ENCODE assay signal across 8 cellular contexts in the genomic region with DNA sequence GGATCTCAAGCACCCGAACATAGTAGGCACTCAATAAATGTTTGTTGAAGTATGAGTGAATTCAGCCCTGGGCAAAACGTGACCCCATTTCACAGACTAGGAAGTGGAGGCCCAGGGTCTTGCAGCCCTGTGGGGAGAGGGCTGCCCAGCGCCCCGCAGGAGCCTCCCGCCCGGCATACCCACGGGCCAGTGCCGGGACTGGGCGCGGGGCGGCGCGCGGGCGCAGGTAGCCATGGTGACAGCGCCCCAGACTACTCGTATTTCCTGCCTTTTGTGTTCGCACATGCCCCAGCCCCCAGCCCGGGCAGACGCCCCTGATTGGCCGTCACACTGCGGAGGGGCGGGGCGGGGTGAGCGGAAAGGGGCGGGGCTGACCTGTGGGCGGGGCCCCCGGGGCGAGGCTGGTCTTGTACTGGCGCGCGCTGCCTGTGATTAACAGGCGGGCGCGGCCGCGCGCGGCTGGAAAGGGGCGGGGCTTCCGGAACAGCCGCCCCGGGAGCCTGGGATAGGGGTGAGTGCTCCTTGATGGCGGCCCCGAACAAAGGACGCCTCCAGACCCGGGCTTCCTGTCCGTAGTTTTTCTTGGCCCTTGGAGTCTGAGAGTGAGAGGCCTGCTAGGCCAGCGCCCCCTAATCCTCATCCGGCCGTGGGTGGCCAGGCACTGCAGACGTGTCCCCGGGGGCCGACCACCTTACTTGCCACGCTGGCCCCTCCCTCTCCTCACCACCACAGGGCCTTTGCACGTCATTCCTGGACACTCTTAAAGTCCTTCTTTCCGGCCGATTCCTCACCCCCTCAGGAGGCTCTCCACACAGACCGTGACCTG.
DNase-seq lines count a peak whose midpoint lies in the region; ATAC-seq, FAIRE-seq and TF ChIP-seq lines count a peak whose summit lies in the region.

No MANE protein-coding gene starts in this region.

- DNase-seq in Calu3 (peak; percentile 94), RCC 7860 (ENCODE audit: low spot score) (peak; percentile 82), fibroblast of lung (ENCODE audit: low read depth in 2 of 2) (peak; percentile 92 to 93)
- peak; percentile 96 to 99 (median 98) for DNase-seq in naive thymus-derived CD8-positive, alpha-beta T cell

- peaks cover 25% of the 10 kb centered on the region for H3K4me1 Mint-ChIP-seq in Calu3 (ENCODE audit: low read depth, unreplicated experiment)
- H3K4me1 Mint-ChIP-seq in activated T-helper 17 cell treated with anti-CD3 and anti-CD28 coated beads, Interleukin-2, amount 50 U/mL, for 72 hours = peaks cover 22% of the 10 kb centered on the region
- H3K4me1 Mint-ChIP-seq in naive thymus-derived CD8-positive, alpha-beta T cell = peaks cover 41 to 92% (median 88%) of the 10 kb centered on the region in 4 donors
- peaks cover 88% of the 10 kb centered on the region for H3K4me1 Mint-ChIP-seq in stimulated activated memory B cell treated with anti-CD40 and anti-IgM and Interleukin-4, amounts not matched to agents 10 μg/mL and 1 μg/mL and 100 μg/mL, for 72 hours

- no peaks in the 10 kb centered on the region for H4K20me1 ChIP-seq in fibroblast of lung (ENCODE audit: control insufficient read depth, extremely low read depth, insufficient read depth, low read length)

- ATAC-seq in GM21423 (IDR thresholded peaks at IDR 0.05; ENCODE audit: unreplicated experiment) = peak; percentile 76
- peak; percentile 95 for ATAC-seq in activated T-helper 17 cell treated with anti-CD3 and anti-CD28 coated beads, Interleukin-2, amount 50 U/mL, for 72 hours (replicated peaks)
- ATAC-seq in naive thymus-derived CD8-positive, alpha-beta T cell = peak; percentile 83 to 88
- peak; percentile 94 for ATAC-seq in stimulated activated memory B cell treated with anti-CD40 and anti-IgM and Interleukin-4, amounts not matched to agents 10 μg/mL and 1 μg/mL and 100 μg/mL, for 72 hours

- H2AFZ ChIP-seq in fibroblast of lung (ENCODE audit: low read length) = peak overlapping the region; percentile 68

- H3K27ac ChIP-seq in HUES48 (ENCODE audit: low read depth, low read length) = peak overlapping the region; percentile 81
- H3K27ac ChIP-seq in fibroblast of lung (ENCODE audit: insufficient read depth, low read length) = peak overlapping the region; percentile 89

- TF ChIP-seq CTCF in Calu3 (IDR thresholded peaks at IDR 0.05; ENCODE audit: unreplicated experiment) (no peak), fibroblast of lung (conservative IDR thresholded peaks at IDR 0.05 in 1 of 2, IDR thresholded peaks at IDR 0.05 in 1 of 2; ENCODE audit: low read depth in 1 of 2, low read length in 2 of 2) (peak; percentile 6 to 16)

- POLR2A ChIA-PET in naive thymus-derived CD8-positive, alpha-beta T cell (lab: Charles Lee) = interaction anchor here (1.2 to 3.4 kb wide), 5 partner anchors 12 to 70 kb away, joined by 6 to 52 read pairs (median 11); no protein-coding TSS in a partner anchor

- H3K4me1 ChIP-seq in HUES48 (ENCODE audit: control insufficient read depth, insufficient read depth, low read length) = peaks cover 33% of the 10 kb centered on the region
- peaks cover 17% of the 10 kb centered on the region for H3K4me1 ChIP-seq in fibroblast of lung (ENCODE audit: control insufficient read depth, extremely low read depth, insufficient read depth, low read length)

- no peaks in the 10 kb centered on the region for H3K9me3 Mint-ChIP-seq in Calu3 (ENCODE audit: low read depth, unreplicated experiment)
- H3K9me3 Mint-ChIP-seq in activated T-helper 17 cell treated with anti-CD3 and anti-CD28 coated beads, Interleukin-2, amount 50 U/mL, for 72 hours = no peaks in the 10 kb centered on the region
- H3K9me3 Mint-ChIP-seq in naive thymus-derived CD8-positive, alpha-beta T cell = no peaks in the 10 kb centered on the region
- H3K9me3 Mint-ChIP-seq in stimulated activated memory B cell treated with anti-CD40 and anti-IgM and Interleukin-4, amounts not matched to agents 10 μg/mL and 1 μg/mL and 100 μg/mL, for 72 hours = no peaks in the 10 kb centered on the region

- H3K79me2 ChIP-seq in fibroblast of lung (ENCODE audit: control insufficient read depth, insufficient read depth, low read length) = peaks cover 30% of the 10 kb centered on the region

- H3K27me3 Mint-ChIP-seq in Calu3 (ENCODE audit: unreplicated experiment) = no peaks in the 10 kb centered on the region
- H3K27me3 Mint-ChIP-seq in activated T-helper 17 cell treated with anti-CD3 and anti-CD28 coated beads, Interleukin-2, amount 50 U/mL, for 72 hours = no peaks in the 10 kb centered on the region
- H3K27me3 Mint-ChIP-seq in naive thymus-derived CD8-positive, alpha-beta T cell = no peaks in the 10 kb centered on the region
- no peaks in the 10 kb centered on the region for H3K27me3 Mint-ChIP-seq in stimulated activated memory B cell treated with anti-CD40 and anti-IgM and Interleukin-4, amounts not matched to agents 10 μg/mL and 1 μg/mL and 100 μg/mL, for 72 hours

- H3K4me2 ChIP-seq in fibroblast of lung (ENCODE audit: extremely low read depth, insufficient read depth, low read length) = peak overlapping the region; percentile 90

- H3K36me3 ChIP-seq in HUES48 (ENCODE audit: control insufficient read depth, insufficient read depth, low read length) (no peaks in the 10 kb centered on the region), fibroblast of lung (ENCODE audit: control insufficient read depth, insufficient read depth, low read length) (no peaks in the 10 kb centered on the region)

- H3K4me3 ChIP-seq in HUES48 (ENCODE audit: low read depth, low read length) = peak overlapping the region; percentile 51
- H3K4me3 ChIP-seq in fibroblast of lung (replicated peaks in 1 of 4; ENCODE audit: control extremely low read depth in 1 of 4, insufficient read depth in 1 of 4, low read depth in 3 of 4, low read length in 4 of 4) = peak overlapping the region; percentile 36 to 64 (median 56)

- peak overlapping the region; percentile 93 for H3K27ac Mint-ChIP-seq in Calu3 (ENCODE audit: unreplicated experiment)
- H3K27ac Mint-ChIP-seq in activated T-helper 17 cell treated with anti-CD3 and anti-CD28 coated beads, Interleukin-2, amount 50 U/mL, for 72 hours = peak overlapping the region; percentile 96
- H3K27ac Mint-ChIP-seq in naive thymus-derived CD8-positive, alpha-beta T cell = peak overlapping the region; percentile 91 to 100 (median 98)
- peak overlapping the region; percentile 92 for H3K27ac Mint-ChIP-seq in stimulated activated memory B cell treated with anti-CD40 and anti-IgM and Interleukin-4, amounts not matched to agents 10 μg/mL and 1 μg/mL and 100 μg/mL, for 72 hours

- peaks cover 22% of the 10 kb centered on the region for H3K36me3 Mint-ChIP-seq in Calu3 (ENCODE audit: insufficient read depth, unreplicated experiment)
- H3K36me3 Mint-ChIP-seq in activated T-helper 17 cell treated with anti-CD3 and anti-CD28 coated beads, Interleukin-2, amount 50 U/mL, for 72 hours (ENCODE audit: low read depth) = no peaks in the 10 kb centered on the region
- H3K36me3 Mint-ChIP-seq in naive thymus-derived CD8-positive, alpha-beta T cell = no peaks in the 10 kb centered on the region
- peaks cover 5% of the 10 kb centered on the region for H3K36me3 Mint-ChIP-seq in stimulated activated memory B cell treated with anti-CD40 and anti-IgM and Interleukin-4, amounts not matched to agents 10 μg/mL and 1 μg/mL and 100 μg/mL, for 72 hours

- no TSS peak for BruUV-seq in Calu3 (replicated peaks; lab: Mats Ljungman, UMichigan)

- FAIRE-seq in RCC 7860 (lab: Jason Lieb, UNC) = no peak

- intact Hi-C loops in Calu3 (cut with micrococcal nuclease; ENCODE audit: unreplicated experiment) = no loop called here

- H3K27me3 ChIP-seq in HUES48 (ENCODE audit: control insufficient read depth, insufficient read depth, low read length) (no peaks in the 10 kb centered on the region), fibroblast of lung (ENCODE audit: control insufficient read depth, insufficient read depth, low read length) (no peaks in the 10 kb centered on the region)

- CTCF ChIA-PET in Calu3 (lab: Charles Lee) = no interaction called here

- peak overlapping the region; percentile 45; the same call in 1 of the 2 replicates for H3K9ac ChIP-seq in HUES48 (ENCODE audit: low read depth, low read length)
- H3K9ac ChIP-seq in fibroblast of lung (ENCODE audit: insufficient read depth, low read length) = peak overlapping the region; percentile 71

- H3K4me3 Mint-ChIP-seq in Calu3 (ENCODE audit: low read depth, unreplicated experiment) = peak overlapping the region; percentile 74
- H3K4me3 Mint-ChIP-seq in activated T-helper 17 cell treated with anti-CD3 and anti-CD28 coated beads, Interleukin-2, amount 50 U/mL, for 72 hours = peak overlapping the region; percentile 96
- H3K4me3 Mint-ChIP-seq in naive thymus-derived CD8-positive, alpha-beta T cell = peak overlapping the region; percentile 79 to 97 (median 94)
- peak overlapping the region; percentile 96 for H3K4me3 Mint-ChIP-seq in stimulated activated memory B cell treated with anti-CD40 and anti-IgM and Interleukin-4, amounts not matched to agents 10 μg/mL and 1 μg/mL and 100 μg/mL, for 72 hours

- H3K9me3 ChIP-seq in HUES48 (ENCODE audit: control insufficient read depth, insufficient read depth, low read length) (no peaks in the 10 kb centered on the region), fibroblast of lung (ENCODE audit: control insufficient read depth, insufficient read depth, low read depth, low read length) (no peaks in the 10 kb centered on the region)

Comparison
In these comparisons a context has a peak if more than half of its experiments do, and no peak if none do; other contexts are left out.
1. Peak in every context shown above with its lines: DNase-seq, ATAC-seq, H3K4me3 ChIP-seq and H3K27ac ChIP-seq.